ENCODE assay signal across 14 cellular contexts in genomic region chr14:22985894-22986507, GRCh38. TPM values are rescaled to one million over a fixed set of nuclear protein-coding genes. Genes with fewer than 3 reads are reported as not detected.
DNase-seq lines count a peak whose midpoint lies in the region; TF ChIP-seq lines count a peak whose summit lies in the region.
"Had no signal": no experiment of that assay in that cellular context is flagged by ENCODE, and none has a peak within 500 bp of the region (broad histone marks: within the 10 kb centered on the region; RNA-seq: fewer than 3 reads in every experiment).

No MANE protein-coding gene starts in this region.

- peaks cover 0 to 5% (median 0%) of the 10 kb centered on the region in 4 donors for H3K9me3 ChIP-seq in Peyer's patch
- H3K9me3 ChIP-seq in WERI-Rb-1 (ENCODE audit: severe bottlenecking): no peaks in the 10 kb centered on the region
- H3K9me3 ChIP-seq: BE2C, Caco-2 had no signal

- H3K4me1 Mint-ChIP-seq in HFFc6 (ENCODE audit: low read depth) (peaks cover 6% of the 10 kb centered on the region), chondrocyte (ENCODE audit: low read depth) (peaks cover 3% of the 10 kb centered on the region), nephron progenitor cell (peaks cover 36% of the 10 kb centered on the region)
- H3K4me1 Mint-ChIP-seq: CD8-positive, alpha-beta memory T cell; H9 had no signal

- no peak for TF ChIP-seq POLR2A in Peyer's patch (IDR thresholded peaks at IDR 0.05)

- no peak for TF ChIP-seq CTCF in HFFc6 (IDR thresholded peaks at IDR 0.05)
- no peak for TF ChIP-seq CTCF in chondrocyte (IDR thresholded peaks at IDR 0.05)
- TF ChIP-seq CTCF in nephron progenitor cell (IDR thresholded peaks at IDR 0.05): no peak
- TF ChIP-seq CTCF in Peyer's patch (IDR thresholded peaks at IDR 0.05): no peak
- no peak for TF ChIP-seq CTCF in WERI-Rb-1 (IDR thresholded peaks at IDR 0.05; ENCODE audit: low read depth, low read length)

- H3K36me3 ChIP-seq in Peyer's patch (no peaks in the 10 kb centered on the region), WERI-Rb-1 (peaks cover 7% of the 10 kb centered on the region)
- H3K36me3 ChIP-seq: BE2C had no signal

- H3K4me3 Mint-ChIP-seq in HFFc6 (no peak overlapping the region), chondrocyte (ENCODE audit: unreplicated experiment) (no peak overlapping the region), nephron progenitor cell (no peak overlapping the region)
- H3K4me3 Mint-ChIP-seq: H9 had no signal

- H3K27me3 ChIP-seq in Peyer's patch: no peaks in the 10 kb centered on the region
- H3K27me3 ChIP-seq in WERI-Rb-1 (ENCODE audit: insufficient read depth, low read depth, severe bottlenecking): no peaks in the 10 kb centered on the region

- no peaks in the 10 kb centered on the region for H3K9me3 Mint-ChIP-seq in HFFc6
- H3K9me3 Mint-ChIP-seq in chondrocyte (ENCODE audit: low read depth): no peaks in the 10 kb centered on the region
- H3K9me3 Mint-ChIP-seq in nephron progenitor cell: no peaks in the 10 kb centered on the region
- H3K9me3 Mint-ChIP-seq: CD4-positive, CD25-positive, alpha-beta regulatory T cell; CD8-positive, alpha-beta memory T cell had no signal

- peaks cover 0 to 14% (median 7%) of the 10 kb centered on the region in 4 donors for H3K4me1 ChIP-seq in Peyer's patch

- no peaks in the 10 kb centered on the region for H3K27me3 Mint-ChIP-seq in HFFc6 (ENCODE audit: insufficient read depth)
- no peaks in the 10 kb centered on the region for H3K27me3 Mint-ChIP-seq in chondrocyte (ENCODE audit: low read depth)
- no peaks in the 10 kb centered on the region for H3K27me3 Mint-ChIP-seq in nephron progenitor cell (ENCODE audit: low read depth, poor library complexity)
- H3K27me3 Mint-ChIP-seq: CD4-positive, CD25-positive, alpha-beta regulatory T cell had no signal

- DNase-seq in HFFc6 (no peak), chondrocyte (ENCODE audit: low spot score) (no peak), nephron progenitor cell (no peak), COR-L47 (lab: John Stamatoyannopoulos, UW) (no peak), Peyer's patch (no peak), HuH-7.5 (ENCODE audit: low spot score) (no peak), WERI-Rb-1 (no peak)

- H3K36me3 Mint-ChIP-seq in HFFc6 (ENCODE audit: low read depth): no peaks in the 10 kb centered on the region
- H3K36me3 Mint-ChIP-seq in chondrocyte (ENCODE audit: low read depth): peaks cover 1% of the 10 kb centered on the region
- H3K36me3 Mint-ChIP-seq in nephron progenitor cell (ENCODE audit: low read depth): peaks cover 27% of the 10 kb centered on the region

- H3K4me3 ChIP-seq in Peyer's patch (no peak overlapping the region), WERI-Rb-1 (ENCODE audit: low read depth, low read length) (no peak overlapping the region)

- H3K27ac ChIP-seq in Peyer's patch: no peak overlapping the region
- H3K27ac ChIP-seq in WERI-Rb-1: no peak overlapping the region

- H3K27ac Mint-ChIP-seq in HFFc6 (peak overlapping the region; percentile 24), chondrocyte (ENCODE audit: unreplicated experiment) (peak overlapping the region; percentile 18), nephron progenitor cell (peak overlapping the region; percentile 81)

RNA-seq across cellular contexts. Expression of gene AJUBA, which starts 3.6 kb away (rescaled TPM):
- total RNA-seq in HFFc6 (2021; fragmentation: NEBNext Ultra II Directional; extraction: Animal tissue kit (Norgen Biotek cat#: 25700)): 10 to 100 TPM; 66.0 to 79.7 (median 74.9) TPM
- total RNA-seq in chondrocyte: 56.5 to 124 TPM (median 124 TPM) in 3 replicates
- 1 to 10 TPM in 3 of 4 donors, under 1 TPM in 1; 0.70 to 3.3 (median 2.4) TPM for total RNA-seq in Peyer's patch

RNA-seq across cellular contexts. Expression of gene C14orf93, which starts 23.9 kb away (rescaled TPM):
- 1 to 10 TPM; 3.6 to 7.0 (median 5.7) TPM for total RNA-seq in HFFc6 (2021; fragmentation: NEBNext Ultra II Directional; extraction: Animal tissue kit (Norgen Biotek cat#: 25700))
- total RNA-seq in chondrocyte (6.0 to 7.6 TPM (median 6.0 TPM) in 3 replicates), Peyer's patch (10 to 100 TPM; 11.0 to 34.4 (median 19.8) TPM)

RNA-seq across cellular contexts. Expression of gene HAUS4, which starts 29.1 kb away (rescaled TPM):
- 10 to 100 TPM; 13.0 to 23.5 (median 19.6) TPM for total RNA-seq in HFFc6 (2021; fragmentation: NEBNext Ultra II Directional; extraction: Animal tissue kit (Norgen Biotek cat#: 25700))
- 27.6 to 35.2 TPM (median 29.3 TPM) in 3 replicates for total RNA-seq in chondrocyte
- total RNA-seq in Peyer's patch: 100 to 1,000 TPM in 1 of 4 donors, 10 to 100 TPM in 3; 73.4 to 105 (median 83.5) TPM

RNA-seq across cellular contexts. Expression of gene PSMB5, which starts 48.7 kb away (rescaled TPM):
- total RNA-seq in HFFc6 (2021; fragmentation: NEBNext Ultra II Directional; extraction: Animal tissue kit (Norgen Biotek cat#: 25700)): 100 to 1,000 TPM; 221 to 259 (median 241) TPM
- total RNA-seq in chondrocyte (151 to 207 TPM (median 172 TPM) in 3 replicates), Peyer's patch (100 to 1,000 TPM in 1 of 4 donors, 10 to 100 TPM in 3; 49.6 to 116 (median 68.8) TPM)

RNA-seq across cellular contexts. Expression of gene PSMB11, which starts 56.0 kb away (rescaled TPM):
- total RNA-seq in HFFc6 (2021; fragmentation: NEBNext Ultra II Directional; extraction: Animal tissue kit (Norgen Biotek cat#: 25700)): under 1 TPM in 1 of 6 experiments, not detected in 5; 0.12 TPM
- total RNA-seq in chondrocyte (not detected in 3 replicates), Peyer's patch (not detected)
- total RNA-seq: Caco-2; CD4-positive, CD25-positive, alpha-beta regulatory T cell; CD8-positive, alpha-beta memory T cell; Daoy; H1; H9 had no signal

Comparison
In these comparisons a context has a peak if more than half of its experiments do, and no peak if none do; other contexts are left out.
1. H3K27ac Mint-ChIP-seq: peak in every context shown above with its lines; median percentile 81 in nephron progenitor cell; 24 in HFFc6; 18 in chondrocyte.
2. RNA of gene AJUBA, which starts 3.6 kb away (total RNA-seq): 56.5 to 124 TPM in chondrocyte and 66.0 to 79.7 TPM in HFFc6; 0.70 to 3.3 TPM in Peyer's patch; every median in the first group is over 10 times any median in the second.